8 cellular contexts compared by ENCODE assay signal in genomic region chr20:1119524-1119923, GRCh38. TPM values are rescaled to one million over a fixed set of nuclear protein-coding genes. Genes with fewer than 3 reads are reported as not detected.
DNase-seq lines count a peak whose midpoint lies in the region; ATAC-seq, FAIRE-seq and TF ChIP-seq lines count a peak whose summit lies in the region.

No MANE protein-coding gene starts in this region.

- H3K79me2 ChIP-seq in astrocyte (ENCODE audit: insufficient read depth, low read length), result peaks cover 68% of the 10 kb centered on the region

- H3K4me3 ChIP-seq in astrocyte (ENCODE audit: insufficient read depth, low read depth, low read length) (peak overlapping the region; percentile 96), lower leg skin (ENCODE audit: low read depth, poor library complexity, severe bottlenecking) (peak overlapping the region; percentile 100), thymus (ENCODE audit: low read length) (peak overlapping the region; percentile 80)

- H3K4me1 ChIP-seq in astrocyte (ENCODE audit: insufficient read depth, low read length), result peaks cover 12% of the 10 kb centered on the region
- peaks cover 36% of the 10 kb centered on the region for H3K4me1 ChIP-seq in thymus (ENCODE audit: control insufficient read depth, insufficient read depth, low read length)

- no peaks in the 10 kb centered on the region for H3K36me3 ChIP-seq in astrocyte (ENCODE audit: insufficient read depth, low read length)
- H3K36me3 ChIP-seq in thymus (ENCODE audit: control insufficient read depth, insufficient read depth), result peaks cover 7% of the 10 kb centered on the region

- intact Hi-C loops in lower leg skin (cut with DNase I; ENCODE audit: low total_unique reads), result no loop called here

- no peaks in the 10 kb centered on the region for H3K9me3 Mint-ChIP-seq in activated CD4-positive, alpha-beta T cell treated with anti-CD3 and anti-CD28 coated beads, Interleukin-2, amount 10 ng/mL, durations not matched to agents 7 days and 5 days
- no peaks in the 10 kb centered on the region for H3K9me3 Mint-ChIP-seq in astrocyte (ENCODE audit: unreplicated experiment)

- H3K4me2 ChIP-seq in astrocyte (ENCODE audit: low read length), result peak overlapping the region; percentile 100

- peak overlapping the region; percentile 95 for H3K9ac ChIP-seq in astrocyte (ENCODE audit: low read length)

- no peak for TF ChIP-seq POLR2A in lower leg skin (IDR thresholded peaks at IDR 0.05)

- no peaks in the 10 kb centered on the region for H3K27me3 Mint-ChIP-seq in activated CD4-positive, alpha-beta T cell treated with anti-CD3 and anti-CD28 coated beads, Interleukin-2, amount 10 ng/mL, durations not matched to agents 7 days and 5 days
- H3K27me3 Mint-ChIP-seq in astrocyte (ENCODE audit: low read depth, unreplicated experiment), result no peaks in the 10 kb centered on the region

- no peak for FAIRE-seq in astrocyte (lab: Jason Lieb, UNC)

- DNase-seq in activated CD4-positive, alpha-beta T cell treated with anti-CD3 and anti-CD28 coated beads, Interleukin-2, amount 10 ng/mL, durations not matched to agents 7 days and 5 days, result no peak
- no peak for DNase-seq in activated CD4-positive, alpha-beta T cell treated with anti-CD3 and anti-CD28 coated beads for 1 hour
- DNase-seq in astrocyte (ENCODE audit: low read depth) (no peak), lower leg skin (ENCODE audit: low spot score in 2 of 2) (no peak), hepatic stellate cell (ENCODE audit: low spot score) (no peak), occipital lobe (lab: John Stamatoyannopoulos, UW) (no peak)

- H3K27me3 ChIP-seq in astrocyte (ENCODE audit: insufficient read depth, low read length) (no peaks in the 10 kb centered on the region), thymus (ENCODE audit: control insufficient read depth, insufficient read depth) (no peaks in the 10 kb centered on the region)

- no peak overlapping the region for H2AFZ ChIP-seq in astrocyte (ENCODE audit: low read depth, low read length)

- WGBS in lower leg skin, 2 donors, result 11 to 18% methylated on average over 3 of the region's 3 CpGs
- WGBS in thymus, result 69% methylated on average over 3 of the region's 3 CpGs

- peaks cover 62% of the 10 kb centered on the region for H3K4me1 Mint-ChIP-seq in activated CD4-positive, alpha-beta T cell treated with anti-CD3 and anti-CD28 coated beads, Interleukin-2, amount 10 ng/mL, durations not matched to agents 7 days and 5 days
- H3K4me1 Mint-ChIP-seq in astrocyte (ENCODE audit: low read depth, unreplicated experiment), result peaks cover 25% of the 10 kb centered on the region

- peaks cover 50% of the 10 kb centered on the region for H4K20me1 ChIP-seq in astrocyte (ENCODE audit: insufficient read depth, low read length)

- H3K27ac ChIP-seq in astrocyte (ENCODE audit: low read depth, low read length) (peak overlapping the region; percentile 59), thymus (ENCODE audit: low read depth) (no peak overlapping the region)

- H3K36me3 Mint-ChIP-seq in activated CD4-positive, alpha-beta T cell treated with anti-CD3 and anti-CD28 coated beads, Interleukin-2, amount 10 ng/mL, durations not matched to agents 7 days and 5 days (ENCODE audit: low read depth), result peaks cover 43% of the 10 kb centered on the region
- peaks cover 1% of the 10 kb centered on the region for H3K36me3 Mint-ChIP-seq in astrocyte (ENCODE audit: low read depth, unreplicated experiment)

- H3K9me3 ChIP-seq in astrocyte (ENCODE audit: insufficient read depth, low read depth, low read length) (no peaks in the 10 kb centered on the region), thymus (ENCODE audit: control insufficient read depth) (no peaks in the 10 kb centered on the region)

- CTCF ChIA-PET in activated CD4-positive, alpha-beta T cell treated with anti-CD3 and anti-CD28 coated beads, Interleukin-2, amount 10 ng/mL, durations not matched to agents 7 days and 5 days (lab: Charles Lee), result interaction anchor here (1.0 to 1.5 kb wide), 2 partner anchors 11 to 12 kb away, joined by 3 to 4 read pairs; no protein-coding TSS in a partner anchor

- TF ChIP-seq CTCF in astrocyte (IDR thresholded peaks at IDR 0.05; ENCODE audit: insufficient read depth, low read depth, low read length) (no peak), lower leg skin (IDR thresholded peaks at IDR 0.05) (no peak)

- H3K27ac Mint-ChIP-seq in activated CD4-positive, alpha-beta T cell treated with anti-CD3 and anti-CD28 coated beads, Interleukin-2, amount 10 ng/mL, durations not matched to agents 7 days and 5 days, result peak overlapping the region; percentile 94
- peak overlapping the region; percentile 77 for H3K27ac Mint-ChIP-seq in astrocyte (ENCODE audit: unreplicated experiment)

- POLR2A ChIA-PET in activated CD4-positive, alpha-beta T cell treated with anti-CD3 and anti-CD28 coated beads, Interleukin-2, amount 10 ng/mL, durations not matched to agents 7 days and 5 days (lab: Charles Lee), result no interaction called here

- no peak for ATAC-seq in HG02884 (IDR thresholded peaks at IDR 0.05; ENCODE audit: unreplicated experiment)

- peak overlapping the region; percentile 89 for H3K4me3 Mint-ChIP-seq in activated CD4-positive, alpha-beta T cell treated with anti-CD3 and anti-CD28 coated beads, Interleukin-2, amount 10 ng/mL, durations not matched to agents 7 days and 5 days
- H3K4me3 Mint-ChIP-seq in astrocyte (ENCODE audit: unreplicated experiment), result peak overlapping the region; percentile 100

RNA-seq across cellular contexts. Expression of gene PSMF1, which starts 1.1 kb away (rescaled TPM):
- 100 to 1,000 TPM; 127 to 143 TPM for total RNA-seq in activated CD4-positive, alpha-beta T cell treated with anti-CD3 and anti-CD28 coated beads, Interleukin-2, amount 10 ng/mL, durations not matched to agents 7 days and 5 days
- total RNA-seq in astrocyte (133 and 139 TPM in 2 replicates), lower leg skin (100 to 1,000 TPM in 1 of 4 donors, 10 to 100 TPM in 3; 82.7 to 270 (median 94.7) TPM), occipital lobe (20.7 TPM)
- polyA plus RNA-seq in thymus, result 47.3 TPM
